33 cellular contexts compared by ENCODE assay signal in genomic region chr21:29875873-29876272, GRCh38.
"Had no signal": no experiment of that assay in that cellular context is flagged by ENCODE, and none has a peak within 500 bp of the region (broad histone marks: within the 10 kb centered on the region; RNA-seq: fewer than 3 reads in every experiment).

No MANE protein-coding gene starts in this region.

- H3K27ac Mint-ChIP-seq: activated B cell treated with CpG ODN at 0.5 μM for 24 hours; activated CD4-positive, alpha-beta memory T cell treated with anti-CD3 and anti-CD28 coated beads for 36 hours; activated naive CD4-positive, alpha-beta T cell treated with anti-CD3 and anti-CD28 coated beads, Interleukin-2, amount 10 ng/mL, durations not matched to agents 7 days and 5 days; activated naive CD8-positive, alpha-beta T cell; activated naive CD8-positive, alpha-beta T cell treated with anti-CD3 and anti-CD28 coated beads, Interleukin-2, amount 50 U/mL, for 24 hours; activated T-helper 1 cell treated with anti-CD3 and anti-CD28 coated beads, Interleukin-12 subunit alpha, Interleukin-12 subunit beta, Interleukin-2, Interleukin-4 antibody, amounts not matched to agents 30 ng/mL and 10 ng/mL and 1 ng/mL, durations not matched to agents 14 hours and 24 hours and 36 hours had no signal

- DNase-seq: activated B cell treated with CpG ODN at 0.5 μM for 24 hours; activated CD4-positive, alpha-beta memory T cell treated with anti-CD3 and anti-CD28 coated beads for 36 hours; activated CD4-positive, alpha-beta T cell treated with anti-CD3 and anti-CD28 coated beads for 4 hours; activated CD4-positive, alpha-beta T cell treated with anti-CD3 and anti-CD28 coated beads, Interleukin-2, amount 50 U/mL, for 1 hour; activated CD4-positive, CD25-positive, alpha-beta regulatory T cell treated with anti-CD3 and anti-CD28 coated beads, Interleukin-2, amount 50 U/mL, for 72 hours; activated CD8-positive, alpha-beta memory T cell treated with anti-CD3 and anti-CD28 coated beads, Interleukin-2, amount 50 U/mL, for 4 hours; activated effector memory CD4-positive, alpha-beta T cell treated with Interleukin-2 at 50 U/mL for 16 hours; activated naive CD4-positive, alpha-beta T cell treated with anti-CD3 and anti-CD28 coated beads, Interleukin-2, amount 10 ng/mL, durations not matched to agents 7 days and 5 days; activated naive CD8-positive, alpha-beta T cell treated with anti-CD3 and anti-CD28 coated beads, Interleukin-2, amount 50 U/mL, for 24 hours; activated T-cell treated with anti-CD3 and anti-CD28 coated beads for 4 hours; activated T-cell treated with anti-CD3 and anti-CD28 coated beads, Interleukin-2, amount 50 U/mL, for 4 hours; anterior cingulate cortex; brain microvascular endothelial cell; central memory CD4-positive, alpha-beta T cell; NCI-H1105; NCI-H1436; NCI-H1694; NCI-H1930; NCI-H2081 treated with DMSO at 0.1 percent for 48 hours; NCI-H226; NCI-H446 treated with DMSO at 0.1 percent for 48 hours; NCI-H524; PC-9; SIG-M5; SW 1271; T-helper 1 cell; T-helper 2 cell; T-helper 9 cell had no signal

- H3K36me3 Mint-ChIP-seq: activated CD4-positive, alpha-beta memory T cell treated with anti-CD3 and anti-CD28 coated beads for 36 hours; activated naive CD4-positive, alpha-beta T cell treated with anti-CD3 and anti-CD28 coated beads, Interleukin-2, amount 10 ng/mL, durations not matched to agents 7 days and 5 days; activated naive CD8-positive, alpha-beta T cell had no signal

- H3K27me3 Mint-ChIP-seq: activated CD4-positive, alpha-beta memory T cell treated with anti-CD3 and anti-CD28 coated beads for 36 hours; activated naive CD8-positive, alpha-beta T cell treated with anti-CD3 and anti-CD28 coated beads, Interleukin-2, amount 50 U/mL, for 24 hours had no signal

- H3K4me1 Mint-ChIP-seq: activated B cell treated with CpG ODN at 0.5 μM for 24 hours; activated naive CD4-positive, alpha-beta T cell treated with anti-CD3 and anti-CD28 coated beads, Interleukin-2, amount 10 ng/mL, durations not matched to agents 7 days and 5 days; activated naive CD8-positive, alpha-beta T cell treated with anti-CD3 and anti-CD28 coated beads, Interleukin-2, amount 50 U/mL, for 24 hours had no signal

- H3K4me3 ChIP-seq: PC-9 had no signal

- ATAC-seq: activated naive CD8-positive, alpha-beta T cell treated with anti-CD3 and anti-CD28 coated beads, Interleukin-2, amount 50 U/mL, for 24 hours; activated T-cell treated with anti-CD3 and anti-CD28 coated beads, Interleukin-2, amount 50 U/mL, for 4 hours; Right ventricle myocardium inferior had no signal

- H2AFZ ChIP-seq: PC-9 had no signal

- H3K27ac ChIP-seq: brain microvascular endothelial cell, PC-9, RWPE1, VCaP had no signal

- H3K4me3 Mint-ChIP-seq: activated B cell treated with CpG ODN at 0.5 μM for 24 hours; activated CD4-positive, alpha-beta memory T cell treated with anti-CD3 and anti-CD28 coated beads for 36 hours; activated naive CD4-positive, alpha-beta T cell treated with anti-CD3 and anti-CD28 coated beads, Interleukin-2, amount 10 ng/mL, durations not matched to agents 7 days and 5 days; activated naive CD8-positive, alpha-beta T cell; activated naive CD8-positive, alpha-beta T cell treated with anti-CD3 and anti-CD28 coated beads, Interleukin-2, amount 50 U/mL, for 24 hours; activated T-cell treated with anti-CD3 and anti-CD28 coated beads, Interleukin-2, amount 50 U/mL, for 4 hours; activated T-helper 1 cell treated with anti-CD3 and anti-CD28 coated beads, Interleukin-12 subunit alpha, Interleukin-12 subunit beta, Interleukin-2, Interleukin-4 antibody, amounts not matched to agents 30 ng/mL and 10 ng/mL and 1 ng/mL, durations not matched to agents 14 hours and 24 hours and 36 hours had no signal

- H3K36me3 ChIP-seq: brain microvascular endothelial cell had no signal

- H3K4me2 ChIP-seq: PC-9 had no signal

- H3K27me3 ChIP-seq: brain microvascular endothelial cell had no signal

- H3K9me3 Mint-ChIP-seq: activated B cell treated with CpG ODN at 0.5 μM for 24 hours; activated CD4-positive, alpha-beta memory T cell treated with anti-CD3 and anti-CD28 coated beads for 36 hours; activated naive CD4-positive, alpha-beta T cell treated with anti-CD3 and anti-CD28 coated beads, Interleukin-2, amount 10 ng/mL, durations not matched to agents 7 days and 5 days; activated naive CD8-positive, alpha-beta T cell treated with anti-CD3 and anti-CD28 coated beads, Interleukin-2, amount 50 U/mL, for 24 hours; activated T-cell treated with anti-CD3 and anti-CD28 coated beads, Interleukin-2, amount 50 U/mL, for 4 hours; activated T-helper 1 cell treated with anti-CD3 and anti-CD28 coated beads, Interleukin-12 subunit alpha, Interleukin-12 subunit beta, Interleukin-2, Interleukin-4 antibody, amounts not matched to agents 30 ng/mL and 10 ng/mL and 1 ng/mL, durations not matched to agents 14 hours and 24 hours and 36 hours had no signal
